ENCODE assay signal across 1 cellular context in genomic region chr17:68398731-68399637, GRCh38.
TF ChIP-seq lines count a peak whose summit lies in the region.

No MANE protein-coding gene starts in this region.

TF ChIP-seq in HepG2, 621 proteins besides CTCF, POLR2A, EP300 and RAD21 (continued from another document and continues in another):
- TF ChIP-seq LCORL (IDR thresholded peaks at IDR 0.05) (no peak), LCORL (CRISPR knock-in tag; IDR thresholded peaks at IDR 0.05) (no peak), RXRB (CRISPR knock-in tag; IDR thresholded peaks at IDR 0.05; ENCODE audit: borderline replicate concordance) (peak; percentile 77; the same call in 1 of the 2 replicates), GATAD1 (CRISPR knock-in tag; IDR thresholded peaks at IDR 0.05) (peak; percentile 66), ZSCAN30 (CRISPR knock-in tag; IDR thresholded peaks at IDR 0.05) (no peak), ZNF260 (CRISPR knock-in tag; IDR thresholded peaks at IDR 0.05; ENCODE audit: borderline replicate concordance, low read depth) (no peak), NFKBIZ (CRISPR knock-in tag; IDR thresholded peaks at IDR 0.05) (no peak), STAT6 (CRISPR knock-in tag; IDR thresholded peaks at IDR 0.05; ENCODE audit: borderline replicate concordance) (peak; percentile 94; the same call in 1 of the 2 replicates), HOMEZ (CRISPR knock-in tag; IDR thresholded peaks at IDR 0.05; ENCODE audit: low read depth) (0 out of 2 replicates have a peak, but pooled peaks have one; percentile 41), PATZ1 (CRISPR knock-in tag; IDR thresholded peaks at IDR 0.05) (peak; percentile 82), ZBTB37 (CRISPR knock-in tag; IDR thresholded peaks at IDR 0.05) (no peak), SALL2 (CRISPR knock-in tag; IDR thresholded peaks at IDR 0.05) (0 out of 2 replicates have a peak, but pooled peaks have one; percentile 36), AHR (CRISPR knock-in tag; IDR thresholded peaks at IDR 0.05) (peak; percentile 42; the same call in 1 of the 2 replicates), ZSCAN29 (CRISPR knock-in tag; conservative IDR thresholded peaks at IDR 0.05) (0 out of 2 replicates have a peak, but pooled peaks have one; percentile 41), ETV6 (CRISPR knock-in tag; conservative IDR thresholded peaks at IDR 0.05) (0 out of 2 replicates have a peak, but pooled peaks have one; percentile 57), ZNF362 (CRISPR knock-in tag; IDR thresholded peaks at IDR 0.05; ENCODE audit: borderline replicate concordance) (peak; percentile 21; the same call in 1 of the 2 replicates), ZNF816 (CRISPR knock-in tag; IDR thresholded peaks at IDR 0.05; ENCODE audit: borderline replicate concordance) (no peak), PAX8 (CRISPR knock-in tag; IDR thresholded peaks at IDR 0.05; ENCODE audit: borderline replicate concordance) (0 out of 2 replicates have a peak, but pooled peaks have one; percentile 58), ZNF337 (CRISPR knock-in tag; IDR thresholded peaks at IDR 0.05; ENCODE audit: borderline replicate concordance, low read depth) (no peak), CAMTA2 (CRISPR knock-in tag; IDR thresholded peaks at IDR 0.05; ENCODE audit: borderline replicate concordance) (no peak), TOE1 (CRISPR knock-in tag; IDR thresholded peaks at IDR 0.05) (peak; percentile 39; the same call in 1 of the 2 replicates), KDM5B (CRISPR knock-in tag; IDR thresholded peaks at IDR 0.05; ENCODE audit: borderline replicate concordance) (no peak; the same call in 1 of the 2 replicates), LBX2 (CRISPR knock-in tag; IDR thresholded peaks at IDR 0.05; ENCODE audit: borderline replicate concordance) (peak; percentile 59; the same call in 1 of the 2 replicates), ASH2L (IDR thresholded peaks at IDR 0.05; ENCODE audit: insufficient read length, low read depth, low read length) (peak; percentile 57), ADNP (CRISPR knock-in tag; IDR thresholded peaks at IDR 0.05) (no peak), ZNF329 (CRISPR knock-in tag; IDR thresholded peaks at IDR 0.05; ENCODE audit: low read depth) (no peak), ZNF503 (CRISPR knock-in tag; IDR thresholded peaks at IDR 0.05) (no peak), ERF (CRISPR knock-in tag; IDR thresholded peaks at IDR 0.05) (peak; percentile 71), CCDC6 (CRISPR knock-in tag; IDR thresholded peaks at IDR 0.05) (peak; percentile 83; the same call in 1 of the 2 replicates), ZNF343 (CRISPR knock-in tag; IDR thresholded peaks at IDR 0.05) (0 out of 2 replicates have a peak, but pooled peaks have one; percentile 59), ZNF772 (CRISPR knock-in tag; IDR thresholded peaks at IDR 0.05) (peak; percentile 83; the same call in 1 of the 2 replicates), KMT2A (CRISPR knock-in tag; IDR thresholded peaks at IDR 0.05) (0 out of 2 replicates have a peak, but pooled peaks have one; percentile 49), KAT7 (CRISPR knock-in tag; IDR thresholded peaks at IDR 0.05; ENCODE audit: borderline replicate concordance) (peak; percentile 87; the same call in 1 of the 2 replicates), ZNF326 (CRISPR knock-in tag; IDR thresholded peaks at IDR 0.05; ENCODE audit: borderline replicate concordance) (no peak), ZNF609 (CRISPR knock-in tag; IDR thresholded peaks at IDR 0.05; ENCODE audit: borderline replicate concordance) (peak; percentile 52; the same call in 1 of the 2 replicates), ZNF672 (CRISPR knock-in tag; IDR thresholded peaks at IDR 0.05) (no peak), KDM1A (CRISPR knock-in tag; IDR thresholded peaks at IDR 0.05) (no peak), ZNF598 (CRISPR knock-in tag; IDR thresholded peaks at IDR 0.05; ENCODE audit: borderline replicate concordance) (peak; percentile 89; the same call in 1 of the 2 replicates), HIVEP1 (CRISPR knock-in tag; IDR thresholded peaks at IDR 0.05) (peak; percentile 46; the same call in 1 of the 2 replicates), CHCHD3 (CRISPR knock-in tag; IDR thresholded peaks at IDR 0.05) (0 out of 2 replicates have a peak, but pooled peaks have one; percentile 23), IRF1 (CRISPR knock-in tag; IDR thresholded peaks at IDR 0.05; ENCODE audit: low read depth) (no peak), ARNT2 (CRISPR knock-in tag; IDR thresholded peaks at IDR 0.05; ENCODE audit: low read depth) (peak; percentile 70; the same call in 1 of the 2 replicates), SMAD1 (CRISPR knock-in tag; IDR thresholded peaks at IDR 0.05; ENCODE audit: borderline replicate concordance, low read depth) (no peak), RARA (CRISPR knock-in tag; IDR thresholded peaks at IDR 0.05) (peak; percentile 76), KLF6 (CRISPR knock-in tag; IDR thresholded peaks at IDR 0.05) (peak; percentile 75; the same call in 1 of the 2 replicates)
